ENCODE assay signal across 22 cellular contexts in the genomic region with DNA sequence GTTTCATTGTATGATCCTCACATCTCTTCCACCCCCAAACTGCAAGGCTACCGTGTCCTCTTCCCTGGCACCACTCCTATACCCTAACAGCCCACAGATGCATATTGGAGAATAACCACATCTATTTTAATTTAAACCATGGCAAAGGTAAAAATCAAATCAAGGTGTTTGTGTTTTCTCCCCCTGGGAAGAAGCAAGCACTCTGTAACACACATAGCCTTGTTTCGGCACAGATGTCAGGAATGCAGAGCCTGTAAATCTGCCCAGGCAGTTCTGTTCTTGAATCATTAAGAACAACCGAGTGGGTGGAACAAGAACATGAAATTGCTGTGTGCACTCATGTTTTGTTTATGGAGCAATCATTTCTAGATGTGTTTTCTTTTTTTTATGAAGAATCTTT. TPM values are rescaled to one million over a fixed set of nuclear protein-coding genes. Genes with fewer than 3 reads are reported as not detected.
A peak's percentile ranks its signal among the peaks of the same experiment; 100 is the strongest.
DNase-seq lines count a peak whose midpoint lies in the region; ATAC-seq and TF ChIP-seq lines count a peak whose summit lies in the region.
"Had no signal": no experiment of that assay in that cellular context is flagged by ENCODE, and none has a peak within 500 bp of the region (broad histone marks: within the 10 kb centered on the region; RNA-seq: fewer than 3 reads in every experiment).

No MANE protein-coding gene starts in this region.

- intact Hi-C loops in mucosa of descending colon (cut with DNase I, micrococcal nuclease), result no loop called here
- intact Hi-C loops in sigmoid colon (cut with DNase I), result loop anchor here (10.0 kb wide), 2 partner anchors 197 to 523 kb away; a partner anchor contains a TSS

- ATAC-seq in activated naive CD4-positive, alpha-beta T cell treated with anti-CD3 and anti-CD28 coated beads, Interleukin-2, amount 50 U/mL, for 72 hours, result peak in 1 of 2 donors; percentile 32
- ATAC-seq in esophagus mucosa (peak; percentile 57), mucosa of descending colon (peak; percentile 66)
- no peak for ATAC-seq in stimulated activated naive CD8-positive, alpha-beta T cell treated with anti-CD3 and anti-CD28 coated beads, Interleukin-15, Interleukin-2, amounts not matched to agents 100 U/mL and 50 U/mL, for 24 hours
- ATAC-seq: activated T-helper 17 cell treated with anti-CD3 and anti-CD28 coated beads, Interleukin-2, amount 50 U/mL, for 72 hours; effector memory CD8-positive, alpha-beta T cell; heart left ventricle; left ventricle myocardium superior; Right ventricle myocardium inferior; stimulated activated naive CD8-positive, alpha-beta T cell treated with anti-CD3 and anti-CD28 coated beads, Interleukin-15, amount 100 ng/mL, for 72 hours had no signal

- H3K4me1 ChIP-seq in mucosa of descending colon (ENCODE audit: low read depth) (peaks cover 11% of the 10 kb centered on the region), sigmoid colon (peaks cover 0 to 4% (median 0%) of the 10 kb centered on the region in 4 donors)

- no peak for TF ChIP-seq POLR2A in sigmoid colon (IDR thresholded peaks at IDR 0.05)

- TF ChIP-seq CTCF in mucosa of descending colon (IDR thresholded peaks at IDR 0.05) (no peak), sigmoid colon (IDR thresholded peaks at IDR 0.05) (no peak)

- 18 to 47% methylated on average over 3 of the region's 3 CpGs for WGBS in sigmoid colon, 2 donors

- H3K27ac ChIP-seq in sigmoid colon, result no peak overlapping the region
- H3K27ac ChIP-seq: A549, HL-60, KMS-11 had no signal

- DNase-seq in activated naive CD4-positive, alpha-beta T cell treated with anti-CD3 and anti-CD28 coated beads, Interleukin-2, amount 50 U/mL, for 72 hours (ENCODE audit: low spot score in 2 of 2), result no peak
- DNase-seq in activated naive CD4-positive, alpha-beta T cell (lab: John Stamatoyannopoulos, UW), result no peak
- no peak for DNase-seq in mucosa of descending colon
- DNase-seq in stimulated activated naive CD8-positive, alpha-beta T cell treated with anti-CD3 and anti-CD28 coated beads, Interleukin-15, Interleukin-2, amounts not matched to agents 100 U/mL and 50 U/mL, for 24 hours, result no peak
- DNase-seq in NK-92 treated with Interleukin-12 subunit alpha and Interleukin-12 subunit beta, amount 100 ng/mL, for 24 hours (lab: John Stamatoyannopoulos, UW), result no peak
- DNase-seq in sigmoid colon, result no peak
- no peak for DNase-seq in NCI-H146 treated with DMSO at 0.1 percent for 48 hours (lab: John Stamatoyannopoulos, UW; ENCODE audit: unreplicated experiment)
- DNase-seq: activated CD4-positive, alpha-beta T cell treated with anti-CD3 and anti-CD28 coated beads, Interleukin-2, amount 50 U/mL, for 4 hours; effector memory CD8-positive, alpha-beta T cell; H9; heart left ventricle; left ventricle myocardium superior; NCI-H187; NCI-H82; stimulated activated naive CD8-positive, alpha-beta T cell treated with anti-CD3 and anti-CD28 coated beads, Interleukin-15, amount 100 ng/mL, for 72 hours; T1000 had no signal

- H3K4me3 ChIP-seq in mucosa of descending colon (no peak overlapping the region), sigmoid colon (no peak overlapping the region)
- H3K4me3 ChIP-seq: A549 had no signal

- H3K27ac Mint-ChIP-seq in activated naive CD4-positive, alpha-beta T cell treated with anti-CD3 and anti-CD28 coated beads, Interleukin-2, amount 50 U/mL, for 72 hours, result peak overlapping the region; percentile 29 to 60
- H3K27ac Mint-ChIP-seq: activated T-helper 17 cell treated with anti-CD3 and anti-CD28 coated beads, Interleukin-2, amount 50 U/mL, for 72 hours; effector memory CD8-positive, alpha-beta T cell; stimulated activated naive CD8-positive, alpha-beta T cell treated with anti-CD3 and anti-CD28 coated beads, Interleukin-15, amount 100 ng/mL, for 72 hours had no signal

- no peaks in the 10 kb centered on the region for H3K9me3 Mint-ChIP-seq in activated naive CD4-positive, alpha-beta T cell treated with anti-CD3 and anti-CD28 coated beads, Interleukin-2, amount 50 U/mL, for 72 hours
- H3K9me3 Mint-ChIP-seq: activated T-helper 17 cell treated with anti-CD3 and anti-CD28 coated beads, Interleukin-2, amount 50 U/mL, for 72 hours; effector memory CD8-positive, alpha-beta T cell; H9; stimulated activated naive CD8-positive, alpha-beta T cell treated with anti-CD3 and anti-CD28 coated beads, Interleukin-15, amount 100 ng/mL, for 72 hours had no signal

- TF ChIP-seq EP300 in sigmoid colon (IDR thresholded peaks at IDR 0.05), result no peak

- H3K36me3 Mint-ChIP-seq in activated naive CD4-positive, alpha-beta T cell treated with anti-CD3 and anti-CD28 coated beads, Interleukin-2, amount 50 U/mL, for 72 hours, result no peaks in the 10 kb centered on the region

- H3K9me3 ChIP-seq in mucosa of descending colon (no peaks in the 10 kb centered on the region), sigmoid colon (no peaks in the 10 kb centered on the region)
- H3K9me3 ChIP-seq: A549, heart left ventricle had no signal

- no peaks in the 10 kb centered on the region for H3K27me3 ChIP-seq in sigmoid colon
- H3K27me3 ChIP-seq: heart left ventricle had no signal

- no peaks in the 10 kb centered on the region for H3K36me3 ChIP-seq in mucosa of descending colon (ENCODE audit: low read depth)
- H3K36me3 ChIP-seq in sigmoid colon, result no peaks in the 10 kb centered on the region
- H3K36me3 ChIP-seq: heart left ventricle had no signal

RNA-seq across cellular contexts. Expression of a gene that starts 6.8 kb away (rescaled TPM):
- 100 to 1,000 TPM in 1 of 2 donors, 10 to 100 TPM in 1; 82.8 to 122 TPM for total RNA-seq in activated naive CD4-positive, alpha-beta T cell treated with anti-CD3 and anti-CD28 coated beads, Interleukin-2, amount 50 U/mL, for 72 hours
- total RNA-seq in esophagus mucosa, result 79.1 TPM
- 100 to 1,000 TPM in 2 of 3 donors, 10 to 100 TPM in 1; 87.0 to 113 (median 108) TPM for total RNA-seq in mucosa of descending colon
- total RNA-seq in sigmoid colon, result 100 to 1,000 TPM; 149 to 209 (median 172) TPM
- polyA plus RNA-seq in sigmoid colon, result 100 to 1,000 TPM; 149 to 270 (median 219) TPM
